ENCODE assay signal across 10 cellular contexts in the genomic region with DNA sequence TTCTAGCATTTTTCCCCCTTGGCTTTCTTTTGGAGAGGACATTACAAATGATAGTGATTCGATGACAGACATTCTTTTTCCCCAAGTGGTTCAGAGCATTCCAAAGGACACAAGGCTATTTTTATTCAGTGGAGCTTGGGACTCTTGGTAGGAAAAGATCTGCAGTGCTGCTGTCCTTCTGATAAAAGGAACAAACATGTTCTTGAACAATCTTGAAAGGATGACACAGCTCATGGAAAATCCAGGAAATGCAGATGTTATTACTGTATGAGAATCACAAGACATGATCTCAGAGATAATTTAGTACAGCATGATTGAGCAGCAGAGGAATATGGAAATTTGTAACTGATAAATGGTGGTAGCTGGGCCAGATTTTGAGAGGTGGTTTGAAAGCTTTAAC.
DNase-seq lines count a peak whose midpoint lies in the region; ATAC-seq and TF ChIP-seq lines count a peak whose summit lies in the region.
"Had no signal": no experiment of that assay in that cellular context is flagged by ENCODE, and none has a peak within 500 bp of the region (broad histone marks: within the 10 kb centered on the region; RNA-seq: fewer than 3 reads in every experiment).

No MANE protein-coding gene starts in this region.

- no peaks in the 10 kb centered on the region for H3K9me3 ChIP-seq in upper lobe of right lung
- H3K9me3 ChIP-seq: A549 had no signal

- POLR2A ChIA-PET in activated CD4-positive, alpha-beta memory T cell treated with anti-CD3 and anti-CD28 coated beads for 36 hours (lab: Charles Lee): interaction anchor here (1.4 to 3.1 kb wide), 4 partner anchors 42 to 179 kb away, joined by 5 to 9 read pairs (median 7); no protein-coding TSS in a partner anchor
- POLR2A ChIA-PET in activated CD4-positive, alpha-beta memory T cell treated with anti-CD3 and anti-CD28 coated beads, Interleukin-2, amount 10 ng/mL, durations not matched to agents 7 days and 5 days (lab: Charles Lee): interaction anchor here (2.0 to 3.9 kb wide), 2 partner anchors 111 to 178 kb away, joined by 9 to 31 read pairs; no protein-coding TSS in a partner anchor

- no peaks in the 10 kb centered on the region for H3K27me3 ChIP-seq in upper lobe of right lung

- no peak overlapping the region for H3K4me3 Mint-ChIP-seq in activated CD4-positive, alpha-beta memory T cell treated with anti-CD3 and anti-CD28 coated beads for 36 hours
- H3K4me3 Mint-ChIP-seq in activated CD4-positive, alpha-beta memory T cell treated with anti-CD3 and anti-CD28 coated beads, Interleukin-2, amount 10 ng/mL, durations not matched to agents 7 days and 5 days: no peak overlapping the region
- H3K4me3 Mint-ChIP-seq in chondrocyte (ENCODE audit: unreplicated experiment): no peak overlapping the region

- H3K27ac Mint-ChIP-seq in activated CD4-positive, alpha-beta memory T cell treated with anti-CD3 and anti-CD28 coated beads for 36 hours: peak overlapping the region; percentile 79
- no peak overlapping the region for H3K27ac Mint-ChIP-seq in activated CD4-positive, alpha-beta memory T cell treated with anti-CD3 and anti-CD28 coated beads, Interleukin-2, amount 10 ng/mL, durations not matched to agents 7 days and 5 days
- peak overlapping the region; percentile 49 for H3K27ac Mint-ChIP-seq in chondrocyte (ENCODE audit: unreplicated experiment)

- peak overlapping the region; percentile 59 for H3K27ac ChIP-seq in upper lobe of right lung

- no peaks in the 10 kb centered on the region for H3K27me3 Mint-ChIP-seq in activated CD4-positive, alpha-beta memory T cell treated with anti-CD3 and anti-CD28 coated beads for 36 hours
- no peaks in the 10 kb centered on the region for H3K27me3 Mint-ChIP-seq in activated CD4-positive, alpha-beta memory T cell treated with anti-CD3 and anti-CD28 coated beads, Interleukin-2, amount 10 ng/mL, durations not matched to agents 7 days and 5 days
- no peaks in the 10 kb centered on the region for H3K27me3 Mint-ChIP-seq in chondrocyte (ENCODE audit: low read depth)

- no peak for DNase-seq in activated CD4-positive, alpha-beta memory T cell treated with anti-CD3 and anti-CD28 coated beads for 36 hours
- no peak for DNase-seq in activated CD4-positive, alpha-beta memory T cell treated with anti-CD3 and anti-CD28 coated beads, Interleukin-2, amount 10 ng/mL, durations not matched to agents 7 days and 5 days
- no peak for DNase-seq in chondrocyte (ENCODE audit: low spot score)
- peak; percentile 80 for DNase-seq in kidney tubule cell (ENCODE audit: low spot score)
- DNase-seq in upper lobe of right lung: no peak
- no peak for DNase-seq in central memory CD4-positive, alpha-beta T cell
- DNase-seq in NCI-H748 treated with DMSO at 0.1 percent for 48 hours (lab: John Stamatoyannopoulos, UW): no peak
- DNase-seq: activated CD8-positive, alpha-beta memory T cell treated with anti-CD3 and anti-CD28 coated beads, Interleukin-2, amount 50 U/mL, for 48 hours had no signal

- H3K4me3 ChIP-seq in upper lobe of right lung: no peak overlapping the region
- H3K4me3 ChIP-seq: A549 had no signal

- intact Hi-C loops in activated CD4-positive, alpha-beta memory T cell treated with anti-CD3 and anti-CD28 coated beads for 36 hours (cut with micrococcal nuclease): loop anchor here (1.0 to 5.0 kb wide), 7 partner anchors 42 to 1184 kb away; a partner anchor contains a TSS
- intact Hi-C loops in upper lobe of right lung (cut with DNase I): loop anchor here (10.0 kb wide), 1 partner anchor 177 kb away; no protein-coding TSS in a partner anchor

- no peaks in the 10 kb centered on the region for H3K36me3 Mint-ChIP-seq in activated CD4-positive, alpha-beta memory T cell treated with anti-CD3 and anti-CD28 coated beads for 36 hours
- H3K36me3 Mint-ChIP-seq in activated CD4-positive, alpha-beta memory T cell treated with anti-CD3 and anti-CD28 coated beads, Interleukin-2, amount 10 ng/mL, durations not matched to agents 7 days and 5 days (ENCODE audit: low read depth): no peaks in the 10 kb centered on the region
- H3K36me3 Mint-ChIP-seq in chondrocyte (ENCODE audit: low read depth): no peaks in the 10 kb centered on the region

- H3K4me1 Mint-ChIP-seq in activated CD4-positive, alpha-beta memory T cell treated with anti-CD3 and anti-CD28 coated beads for 36 hours (ENCODE audit: low read depth): peaks cover 29% of the 10 kb centered on the region
- peaks cover 21% of the 10 kb centered on the region for H3K4me1 Mint-ChIP-seq in activated CD4-positive, alpha-beta memory T cell treated with anti-CD3 and anti-CD28 coated beads, Interleukin-2, amount 10 ng/mL, durations not matched to agents 7 days and 5 days
- peaks cover 47% of the 10 kb centered on the region for H3K4me1 Mint-ChIP-seq in chondrocyte (ENCODE audit: low read depth)

- TF ChIP-seq CTCF in chondrocyte (IDR thresholded peaks at IDR 0.05) (no peak), upper lobe of right lung (IDR thresholded peaks at IDR 0.05) (no peak)

- peaks cover 2% of the 10 kb centered on the region for H3K9me3 Mint-ChIP-seq in activated CD4-positive, alpha-beta memory T cell treated with anti-CD3 and anti-CD28 coated beads for 36 hours
- no peaks in the 10 kb centered on the region for H3K9me3 Mint-ChIP-seq in activated CD4-positive, alpha-beta memory T cell treated with anti-CD3 and anti-CD28 coated beads, Interleukin-2, amount 10 ng/mL, durations not matched to agents 7 days and 5 days
- peaks cover 12% of the 10 kb centered on the region for H3K9me3 Mint-ChIP-seq in chondrocyte (ENCODE audit: low read depth)

- H3K36me3 ChIP-seq in upper lobe of right lung: no peaks in the 10 kb centered on the region

- ATAC-seq in upper lobe of right lung (no peak), GM18870 (IDR thresholded peaks at IDR 0.05; ENCODE audit: unreplicated experiment) (no peak)
- ATAC-seq: A549 had no signal

- CTCF ChIA-PET in activated CD4-positive, alpha-beta memory T cell treated with anti-CD3 and anti-CD28 coated beads for 36 hours (lab: Charles Lee): interaction anchor here (0.8 to 4.5 kb wide), 7 partner anchors 41 to 493 kb away, joined by 3 to 61 read pairs (median 4); no protein-coding TSS in a partner anchor
- CTCF ChIA-PET in activated CD4-positive, alpha-beta memory T cell treated with anti-CD3 and anti-CD28 coated beads, Interleukin-2, amount 10 ng/mL, durations not matched to agents 7 days and 5 days (lab: Charles Lee): interaction anchor here (1.2 to 4.0 kb wide), 3 partner anchors 178 to 493 kb away, joined by 4 to 43 read pairs (median 5); no protein-coding TSS in a partner anchor

- H3K4me1 ChIP-seq in upper lobe of right lung: peaks cover 19% of the 10 kb centered on the region
